8 cellular contexts compared by ENCODE assay signal in the genomic region with DNA sequence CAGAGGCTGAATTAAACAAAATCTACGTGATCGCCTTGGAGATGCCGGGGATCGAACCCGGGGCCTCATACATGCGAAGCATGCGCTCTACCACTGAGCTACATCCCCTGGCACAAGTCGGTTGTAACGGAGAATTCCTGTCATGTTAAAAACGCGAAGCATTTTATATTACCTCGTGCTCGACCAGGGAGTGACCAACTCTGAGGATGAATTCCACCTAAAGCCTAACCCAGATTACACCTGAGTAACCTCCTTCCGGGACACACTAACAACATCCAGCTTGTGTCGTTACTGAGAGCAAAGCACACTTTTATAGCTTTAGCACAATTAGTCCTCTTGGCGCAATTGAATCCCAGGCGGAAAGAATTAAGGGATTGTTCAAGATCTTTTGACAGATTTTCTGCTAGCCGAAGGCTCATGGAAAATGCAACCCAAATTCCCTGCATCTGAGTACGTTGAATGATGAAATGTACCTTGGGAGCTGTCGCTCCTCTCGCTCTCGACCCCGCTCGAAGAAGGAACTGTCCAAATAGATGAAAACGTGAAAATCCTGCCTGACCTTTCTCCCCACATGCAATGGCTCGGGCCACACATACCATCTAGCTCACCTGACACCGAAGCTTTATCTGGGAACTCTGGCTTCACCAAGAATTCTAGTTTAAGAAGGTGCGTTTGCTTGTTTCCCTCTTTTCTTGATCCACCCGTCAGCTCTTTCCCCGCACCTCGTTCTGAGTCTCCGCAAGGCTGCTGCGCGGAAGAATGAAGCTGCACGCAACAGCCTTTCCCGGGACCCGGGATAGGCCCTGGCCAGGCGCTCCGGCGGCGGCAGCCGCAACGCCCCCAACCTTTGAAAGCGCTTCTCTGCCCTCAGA.
DNase-seq lines count a peak whose midpoint lies in the region; ATAC-seq and TF ChIP-seq lines count a peak whose summit lies in the region.

No MANE protein-coding gene starts in this region.

- H4K8ac ChIP-seq in IMR-90 (ENCODE audit: low read depth in 2 of 2, low read length in 2 of 2), result no peak overlapping the region

- POLR2A ChIA-PET in IMR-90 (lab: Charles Lee; ENCODE audit: unreplicated experiment), result interaction anchor here (0.6 kb wide), 1 partner anchor 878 kb away, joined by 3 read pairs; no protein-coding TSS in a partner anchor

- DNase-seq in Daoy (ENCODE audit: low read depth) (peak; percentile 81), IMR-90 (peak; percentile 71), SK-N-MC (ENCODE audit: low read depth, low spot score) (no peak), cardiac fibroblast (ENCODE audit: low read depth in 2 of 2) (peak; percentile 70 to 86), mucosa of descending colon (peak in 1 of 3 donors; percentile 13), thyroid gland (peak; percentile 11)

- H3K9me3 ChIP-seq in IMR-90 (ENCODE audit: control insufficient read depth, insufficient read depth, low read length) (no peaks in the 10 kb centered on the region), SK-N-MC (ENCODE audit: low read depth, low read length) (no peaks in the 10 kb centered on the region), mucosa of descending colon (no peaks in the 10 kb centered on the region), thyroid gland (no peaks in the 10 kb centered on the region)

- no peak overlapping the region for H2BK5ac ChIP-seq in IMR-90 (ENCODE audit: low read depth, low read length, poor library complexity, severe bottlenecking)

- H3K4me2 ChIP-seq in IMR-90 (ENCODE audit: low read depth, low read length), result peak overlapping the region; percentile 96

- H2BK15ac ChIP-seq in IMR-90 (ENCODE audit: low read depth, low read length), result no peak overlapping the region

- no peak overlapping the region for H2AK9ac ChIP-seq in IMR-90 (replicated peaks; ENCODE audit: low read depth, low read length, poor library complexity)

- H4K91ac ChIP-seq in IMR-90 (ENCODE audit: insufficient read depth, low read depth, low read length), result no peak overlapping the region

- no TSS peak for BruUV-seq in IMR-90 (replicated peaks; lab: Mats Ljungman, UMichigan)

- TF ChIP-seq POLR2A in IMR-90 (IDR thresholded peaks at IDR 0.05; ENCODE audit: low read depth, low read length) (no peak), thyroid gland (IDR thresholded peaks at IDR 0.05) (no peak)

- intact Hi-C loops in IMR-90 (cut with micrococcal nuclease) (no loop called here), mucosa of descending colon (cut with DNase I, micrococcal nuclease) (no loop called here), thyroid gland (cut with DNase I) (no loop called here)

- no peak overlapping the region for H2BK120ac ChIP-seq in IMR-90 (ENCODE audit: low read depth, low read length)

- H3K27ac ChIP-seq in IMR-90 (ENCODE audit: insufficient read depth, low read length) (no peak overlapping the region), SK-N-MC (no peak overlapping the region), thyroid gland (no peak overlapping the region)

- H2AFZ ChIP-seq in IMR-90 (replicated peaks; ENCODE audit: low read length, poor library complexity), result peak overlapping the region; percentile 71

- H3K9ac ChIP-seq in IMR-90 (ENCODE audit: low read depth, low read length), result no peak overlapping the region
- peak overlapping the region; percentile 73 for H3K9ac ChIP-seq in SK-N-MC (ENCODE audit: insufficient read length)

- H3K56ac ChIP-seq in IMR-90 (ENCODE audit: extremely low read depth, insufficient read depth, low read length), result no peak overlapping the region

- no peak overlapping the region for H3K23ac ChIP-seq in IMR-90 (ENCODE audit: low read depth, low read length)

- H3K27me3 ChIP-seq in IMR-90 (ENCODE audit: control insufficient read depth, insufficient read depth, low read length) (no peaks in the 10 kb centered on the region), thyroid gland (peaks cover 4% of the 10 kb centered on the region)

- 0% methylated on average over 2 of the region's 44 CpGs; no CpG with 5 or more reads in 1 of the 2 experiments for WGBS in IMR-90 (ENCODE audit: extremely low coverage in 2 of 2, insufficient read length in 1 of 2), 2 experiments
- 2 to 3% methylated on average over 44 of the region's 44 CpGs for WGBS in thyroid gland, 2 donors

- H3K9me1 ChIP-seq in IMR-90 (ENCODE audit: insufficient read depth, low read length), result no peaks in the 10 kb centered on the region

- H3K4me1 ChIP-seq in IMR-90 (ENCODE audit: control insufficient read depth, insufficient read depth, low read length) (no peaks in the 10 kb centered on the region), mucosa of descending colon (ENCODE audit: low read depth) (no peaks in the 10 kb centered on the region), thyroid gland (peaks cover 0 to 7% of the 10 kb centered on the region in 2 donors)

- no peaks in the 10 kb centered on the region for H3K79me1 ChIP-seq in IMR-90 (ENCODE audit: low read depth in 1 of 2, low read length in 2 of 2)

- CTCF ChIA-PET in IMR-90 (lab: Yijun Ruan, JAX), result no interaction called here

- H3K4me3 ChIP-seq in IMR-90 (ENCODE audit: insufficient read depth, low read depth, low read length), result peak overlapping the region; percentile 48
- H3K4me3 ChIP-seq in SK-N-MC, result peak overlapping the region; percentile 95
- peak overlapping the region; percentile 30 to 51 for H3K4me3 ChIP-seq in cardiac fibroblast (replicated peaks in 1 of 2; ENCODE audit: low read depth in 2 of 2, low read length in 2 of 2)
- no peak overlapping the region for H3K4me3 ChIP-seq in mucosa of descending colon
- no peak overlapping the region for H3K4me3 ChIP-seq in thyroid gland (replicated peaks in 1 of 3)

- no peak overlapping the region for H3K18ac ChIP-seq in IMR-90 (ENCODE audit: low read depth, low read length)

- TF ChIP-seq CTCF in IMR-90 (conservative IDR thresholded peaks at IDR 0.05; ENCODE audit: low read depth, low read length) (no peak), cardiac fibroblast (IDR thresholded peaks at IDR 0.05; ENCODE audit: low read depth, low read length) (no peak), mucosa of descending colon (IDR thresholded peaks at IDR 0.05) (no peak), thyroid gland (IDR thresholded peaks at IDR 0.05) (no peak)

- in situ Hi-C loops in IMR-90 (cut with MboI; ENCODE audit: low sequenced_read_pairs), result no loop called here

- H4K20me1 ChIP-seq in IMR-90 (ENCODE audit: insufficient read depth, low read length), result no peaks in the 10 kb centered on the region

- no peak for TF ChIP-seq RAD21 in IMR-90 (IDR thresholded peaks at IDR 0.05; ENCODE audit: low read length)

- dilution Hi-C loops in IMR-90 (cut with HindIII; ENCODE audit: low sequenced_read_pairs, unreplicated experiment), result no loop called here

- H3K36me3 ChIP-seq in IMR-90 (ENCODE audit: control insufficient read depth, insufficient read depth, low read length) (no peaks in the 10 kb centered on the region), SK-N-MC (ENCODE audit: insufficient read depth, low read length) (no peaks in the 10 kb centered on the region), mucosa of descending colon (ENCODE audit: low read depth) (no peaks in the 10 kb centered on the region), thyroid gland (no peaks in the 10 kb centered on the region)

- H2AK5ac ChIP-seq in IMR-90 (ENCODE audit: low read depth, low read length), result no peak overlapping the region

- no peak overlapping the region for H3K14ac ChIP-seq in IMR-90 (replicated peaks; ENCODE audit: low read depth, low read length)

- ATAC-seq in IMR-90 (ENCODE audit: low read depth), result peak; percentile 92
- ATAC-seq in mucosa of descending colon, result peak; percentile 48
- no peak for ATAC-seq in HG03520 (IDR thresholded peaks at IDR 0.05; ENCODE audit: unreplicated experiment)
- ATAC-seq in GM19463 (IDR thresholded peaks at IDR 0.05; ENCODE audit: unreplicated experiment), result no peak

- no peak overlapping the region for H2BK20ac ChIP-seq in IMR-90 (ENCODE audit: low read depth, low read length)

- H3K4ac ChIP-seq in IMR-90 (ENCODE audit: low read depth, low read length), result no peak overlapping the region

- no peak overlapping the region for H4K5ac ChIP-seq in IMR-90 (ENCODE audit: low read depth, low read length)

TF ChIP-seq in IMR-90, 13 proteins besides CTCF, POLR2A, EP300 and RAD21:
- no peak for TF ChIP-seq MAFK (IDR thresholded peaks at IDR 0.05; ENCODE audit: low read depth, low read length)
- TF ChIP-seq, protein P1, sequence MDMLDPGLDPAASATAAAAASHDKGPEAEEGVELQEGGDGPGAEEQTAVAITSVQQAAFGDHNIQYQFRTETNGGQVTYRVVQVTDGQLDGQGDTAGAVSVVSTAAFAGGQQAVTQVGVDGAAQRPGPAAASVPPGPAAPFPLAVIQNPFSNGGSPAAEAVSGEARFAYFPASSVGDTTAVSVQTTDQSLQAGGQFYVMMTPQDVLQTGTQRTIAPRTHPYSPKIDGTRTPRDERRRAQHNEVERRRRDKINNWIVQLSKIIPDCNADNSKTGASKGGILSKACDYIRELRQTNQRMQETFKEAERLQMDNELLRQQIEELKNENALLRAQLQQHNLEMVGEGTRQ (IDR thresholded peaks at IDR 0.05; ENCODE audit: low read depth, low read length), result no peak
- peak; percentile 31; the same call in 1 of the 2 replicates for TF ChIP-seq BHLHE40 (IDR thresholded peaks at IDR 0.05; ENCODE audit: low read depth, low read length)
- no peak for TF ChIP-seq RFX5 (IDR thresholded peaks at IDR 0.05; ENCODE audit: low read depth, low read length)
- TF ChIP-seq SMC3 (IDR thresholded peaks at IDR 0.05; ENCODE audit: low read depth, low read length), result no peak
- no peak for TF ChIP-seq MAZ (IDR thresholded peaks at IDR 0.05; ENCODE audit: borderline replicate concordance, low read depth, low read length)
- TF ChIP-seq RCOR1 (IDR thresholded peaks at IDR 0.05; ENCODE audit: insufficient replicate concordance, low read length), result no peak
- TF ChIP-seq FOS (IDR thresholded peaks at IDR 0.05; ENCODE audit: low read depth, low read length), result peak; percentile 90
- no peak for TF ChIP-seq CEBPB (IDR thresholded peaks at IDR 0.05; ENCODE audit: low read depth, low read length)
- TF ChIP-seq, protein P2, sequence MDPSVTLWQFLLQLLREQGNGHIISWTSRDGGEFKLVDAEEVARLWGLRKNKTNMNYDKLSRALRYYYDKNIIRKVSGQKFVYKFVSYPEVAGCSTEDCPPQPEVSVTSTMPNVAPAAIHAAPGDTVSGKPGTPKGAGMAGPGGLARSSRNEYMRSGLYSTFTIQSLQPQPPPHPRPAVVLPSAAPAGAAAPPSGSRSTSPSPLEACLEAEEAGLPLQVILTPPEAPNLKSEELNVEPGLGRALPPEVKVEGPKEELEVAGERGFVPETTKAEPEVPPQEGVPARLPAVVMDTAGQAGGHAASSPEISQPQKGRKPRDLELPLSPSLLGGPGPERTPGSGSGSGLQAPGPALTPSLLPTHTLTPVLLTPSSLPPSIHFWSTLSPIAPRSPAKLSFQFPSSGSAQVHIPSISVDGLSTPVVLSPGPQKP (IDR thresholded peaks at IDR 0.05; ENCODE audit: borderline replicate concordance, low read depth, low read length), result no peak
- no peak for TF ChIP-seq MXI1 (IDR thresholded peaks at IDR 0.05; ENCODE audit: borderline replicate concordance, low read depth, low read length)
- TF ChIP-seq CHD1 (IDR thresholded peaks at IDR 0.05; ENCODE audit: low read depth, low read length), result no peak
- TF ChIP-seq NFE2L2 (IDR thresholded peaks at IDR 0.05; ENCODE audit: low read depth, low read length), result no peak

Comparison
In these comparisons a context has a peak if more than half of its experiments do, and no peak if none do; other contexts are left out.
1. ATAC-seq: peak in IMR-90 (single experiment) and mucosa of descending colon (single experiment); none in HG03520 (single experiment) and GM19463 (single experiment).
2. H3K4me3 ChIP-seq: peak in IMR-90 (single experiment), SK-N-MC (single experiment) and cardiac fibroblast (2 of 2); none in mucosa of descending colon (single experiment) and thyroid gland (0 of 3).